8 cellular contexts compared by ENCODE assay signal in the genomic region with DNA sequence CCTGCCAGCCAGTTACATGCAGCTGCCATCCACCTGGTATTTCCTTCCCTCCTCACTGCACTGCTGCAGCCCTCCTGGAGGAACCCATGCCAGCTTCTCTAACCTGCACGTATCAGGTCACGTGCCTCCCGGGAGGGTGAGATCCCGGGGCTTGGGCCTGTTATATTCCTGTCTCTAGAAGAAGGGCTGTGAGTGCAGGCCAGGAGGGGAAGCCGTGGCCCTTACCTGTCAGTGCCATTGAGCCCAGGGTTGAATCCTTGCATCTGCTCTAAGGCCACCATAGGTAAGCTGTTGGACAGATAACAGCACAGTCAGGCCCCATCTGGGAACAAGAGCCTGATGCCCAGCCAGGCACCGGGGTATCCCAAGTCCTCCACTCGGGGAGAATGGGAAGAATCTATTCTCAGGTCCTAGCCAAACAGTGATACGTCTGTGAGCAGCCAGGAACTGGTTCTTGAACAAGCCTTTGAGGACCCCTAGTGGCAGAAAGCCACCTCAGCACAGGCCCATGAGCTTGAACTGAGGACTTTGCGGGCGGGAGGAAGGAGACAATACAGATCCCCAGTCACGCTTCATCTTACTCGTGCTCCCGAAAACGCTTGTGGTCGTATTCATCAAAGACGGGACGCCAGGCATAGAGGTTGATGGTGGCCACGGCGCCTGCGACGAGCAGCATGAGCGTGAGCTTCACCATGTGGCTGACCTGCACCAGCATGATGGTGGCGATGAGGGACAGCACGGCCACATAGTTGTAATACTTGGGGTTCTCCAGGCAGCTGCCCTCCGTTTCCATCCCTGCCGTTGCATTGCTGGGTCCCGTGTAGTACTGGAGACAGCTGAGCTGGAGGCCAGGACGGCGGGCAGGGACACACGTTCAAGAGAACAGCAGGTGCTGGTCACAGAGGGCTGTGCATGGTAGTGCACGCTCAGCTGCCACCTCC. TPM values are rescaled to one million over a fixed set of nuclear protein-coding genes. Genes with fewer than 3 reads are reported as not detected.
DNase-seq lines count a peak whose midpoint lies in the region; ATAC-seq and TF ChIP-seq lines count a peak whose summit lies in the region.

No MANE protein-coding gene starts in this region.

- no peak overlapping the region for H3K4me3 ChIP-seq in kidney epithelial cell (ENCODE audit: low read depth, low read length)

- TF ChIP-seq CTCF in activated B cell treated with CpG ODN at 0.5 μM for 24 hours (IDR thresholded peaks at IDR 0.05) (peak; percentile 38), kidney epithelial cell (IDR thresholded peaks at IDR 0.05; ENCODE audit: insufficient read depth, low read length, poor library complexity, severe bottlenecking) (peak; percentile 91)

- DNase-seq in NCI-H1417 (lab: John Stamatoyannopoulos, UW) (peak; percentile 69 to 90 (median 83)), NCI-H1417 treated with DMSO at 0.1 percent for 48 hours (lab: John Stamatoyannopoulos, UW) (no peak), NCI-H2227 treated with DMSO at 0.1 percent for 48 hours (lab: John Stamatoyannopoulos, UW) (peak; percentile 84), activated B cell treated with CpG ODN at 0.5 μM for 24 hours (peak; percentile 41), caudate nucleus (lab: John Stamatoyannopoulos, UW) (peak in 60 of 61 donors; percentile 16 to 94 (median 74)), kidney epithelial cell (ENCODE audit: low read depth) (peak; percentile 37)
- peak; percentile 38 to 54 (median 45) for DNase-seq in stimulated activated CD4-positive, alpha-beta T cell treated with anti-CD3 and anti-CD28 coated beads, Interleukin-1b, Interleukin-23, amount 100 ng/mL, for 24 hours (ENCODE audit: low read depth in 4 of 4, low spot score in 1 of 4)

- CTCF ChIA-PET in activated B cell treated with CpG ODN at 0.5 μM for 24 hours (lab: Charles Lee), result interaction anchor here (0.5 to 8.5 kb wide), 23 partner anchors 10 to 1233 kb away, joined by 3 to 132 read pairs (median 4); no protein-coding TSS in a partner anchor

- no peaks in the 10 kb centered on the region for H3K27me3 ChIP-seq in kidney epithelial cell (ENCODE audit: control insufficient read depth, insufficient read depth, low read length)

- no peak overlapping the region for H3K27ac ChIP-seq in caudate nucleus (ENCODE audit: low read depth, low read length)

- peaks cover 56% of the 10 kb centered on the region for H3K36me3 Mint-ChIP-seq in activated B cell treated with CpG ODN at 0.5 μM for 24 hours (ENCODE audit: low read depth)

- no peaks in the 10 kb centered on the region for H3K9me3 Mint-ChIP-seq in activated B cell treated with CpG ODN at 0.5 μM for 24 hours

- POLR2A ChIA-PET in activated B cell treated with CpG ODN at 0.5 μM for 24 hours (lab: Charles Lee), result interaction anchor here (0.5 to 1.7 kb wide), 3 partner anchors 406 to 418 kb away, joined by 3 to 7 read pairs (median 5); no protein-coding TSS in a partner anchor

- peaks cover 3% of the 10 kb centered on the region for H3K4me1 Mint-ChIP-seq in activated B cell treated with CpG ODN at 0.5 μM for 24 hours

- H3K4me3 Mint-ChIP-seq in activated B cell treated with CpG ODN at 0.5 μM for 24 hours, result no peak overlapping the region

- ATAC-seq in HG03064 (IDR thresholded peaks at IDR 0.05; ENCODE audit: low read depth, unreplicated experiment), result peak; percentile 56
- ATAC-seq in activated B cell treated with CpG ODN at 0.5 μM for 24 hours (ENCODE audit: low read depth), result peak; percentile 86

- H3K27ac Mint-ChIP-seq in activated B cell treated with CpG ODN at 0.5 μM for 24 hours, result no peak overlapping the region

- intact Hi-C loops in activated B cell treated with CpG ODN at 0.5 μM for 24 hours (cut with micrococcal nuclease), result loop anchor here (1.0 to 5.0 kb wide), 7 partner anchors 110 to 417 kb away; a partner anchor contains a TSS

- no peaks in the 10 kb centered on the region for H3K27me3 Mint-ChIP-seq in activated B cell treated with CpG ODN at 0.5 μM for 24 hours

- H3K36me3 ChIP-seq in kidney epithelial cell (ENCODE audit: control insufficient read depth, insufficient read depth, low read length), result no peaks in the 10 kb centered on the region

RNA-seq across cellular contexts. Expression of a gene that starts 34.4 kb away (rescaled TPM):
- 11.2 and 13.4 TPM in 2 replicates for total RNA-seq in activated B cell treated with CpG ODN at 0.5 μM for 24 hours
- total RNA-seq in kidney epithelial cell, result 8.5 and 10.9 TPM in 2 replicates

RNA-seq across cellular contexts. Expression of a gene that starts 34.4 kb away (rescaled TPM):
- total RNA-seq in activated B cell treated with CpG ODN at 0.5 μM for 24 hours, result 39.6 and 41.1 TPM in 2 replicates
- 32.0 and 54.0 TPM in 2 replicates for total RNA-seq in kidney epithelial cell
